Comparison of ENCODE assay signal across 1 cellular context in the genomic region with DNA sequence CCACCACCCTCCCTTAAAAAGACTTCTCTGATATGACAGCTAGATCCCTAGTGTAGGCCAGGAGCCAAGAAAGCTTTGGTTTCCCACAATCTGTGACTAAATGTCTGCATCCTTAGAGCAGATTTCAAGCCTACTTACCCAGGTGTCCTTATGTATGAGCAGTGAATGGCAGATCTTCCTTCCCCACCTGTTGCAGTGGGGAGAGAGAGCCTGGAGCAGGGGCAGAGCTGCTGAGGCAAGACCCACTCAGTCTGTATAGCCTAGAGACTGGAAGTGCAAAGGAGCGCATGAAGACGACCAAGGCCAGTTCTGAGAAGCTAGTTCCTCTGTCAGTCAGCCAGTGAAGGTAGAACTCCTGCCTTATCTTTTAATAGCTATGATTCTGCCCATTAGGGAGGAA.
TF ChIP-seq lines count a peak whose summit lies in the region.

No MANE protein-coding gene starts in this region.

TF ChIP-seq in WTC11, 78 proteins besides CTCF, POLR2A, EP300 and RAD21:
- TF ChIP-seq NFE2L1 (CRISPR knock-in tag; IDR thresholded peaks at IDR 0.05) (no peak), CREM (CRISPR knock-in tag; IDR thresholded peaks at IDR 0.05) (no peak), SMAD4 (CRISPR knock-in tag; IDR thresholded peaks at IDR 0.05) (no peak), JUN (CRISPR knock-in tag; IDR thresholded peaks at IDR 0.05) (no peak), ELF4 (CRISPR knock-in tag; IDR thresholded peaks at IDR 0.05; ENCODE audit: low read depth) (no peak), TEAD1 (CRISPR knock-in tag; IDR thresholded peaks at IDR 0.05) (no peak), ESRRA (CRISPR knock-in tag; IDR thresholded peaks at IDR 0.05; ENCODE audit: borderline replicate concordance) (no peak), EMX1 (CRISPR knock-in tag; IDR thresholded peaks at IDR 0.05) (no peak), TEAD4 (CRISPR knock-in tag; IDR thresholded peaks at IDR 0.05) (no peak), ZMAT4 (CRISPR knock-in tag; IDR thresholded peaks at IDR 0.05) (no peak), ARID4B (CRISPR knock-in tag; IDR thresholded peaks at IDR 0.05; ENCODE audit: borderline replicate concordance) (no peak)
TF ChIP-seq in WTC11: peak in this region for 0.
